ENCODE assay signal across 26 cellular contexts in genomic region chr19:32197896-32198882, GRCh38.
"Had no signal": no experiment of that assay in that cellular context is flagged by ENCODE, and none has a peak within 500 bp of the region (broad histone marks: within the 10 kb centered on the region; RNA-seq: fewer than 3 reads in every experiment).

No MANE protein-coding gene starts in this region.

- H3K36me3 Mint-ChIP-seq: mesothelial cell of epicardium; natural killer cell; stimulated activated memory B cell treated with anti-CD40 and anti-IgM and Interleukin-4, amounts not matched to agents 10 μg/mL and 1 μg/mL and 100 μg/mL, for 72 hours had no signal

- DNase-seq: heart right ventricle; kidney glomerular epithelial cell; left cardiac atrium; left lung; lower lobe of right lung; mammary epithelial cell; mesenchymal stem cell; naive B cell; natural killer cell; nephron progenitor cell; pancreas; posterior cingulate gyrus; retina; right cardiac atrium; stimulated activated CD4-positive, alpha-beta T cell treated with anti-CD3 and anti-CD28 coated beads, Interleukin-4, amount 100 ng/mL, for 24 hours; stimulated activated naive CD4-positive, alpha-beta T cell treated with Interleukin-2 at 50 U/mL for 16 hours; stimulated activated naive CD8-positive, alpha-beta T cell treated with anti-CD3 and anti-CD28 coated beads, Interleukin-15, amount 100 ng/mL, for 72 hours; substantia nigra; upper lobe of left lung had no signal

- H3K4me3 Mint-ChIP-seq: mesothelial cell of epicardium; naive B cell; natural killer cell; nephron progenitor cell; stimulated activated memory B cell treated with anti-CD40 and anti-IgM and Interleukin-4, amounts not matched to agents 10 μg/mL and 1 μg/mL and 100 μg/mL, for 72 hours; stimulated activated naive CD8-positive, alpha-beta T cell treated with anti-CD3 and anti-CD28 coated beads, Interleukin-15, amount 100 ng/mL, for 72 hours had no signal

- H3K4me1 ChIP-seq: heart right ventricle, left lung, lower lobe of right lung, pancreas, prostate gland had no signal

- H3K4me3 ChIP-seq: heart right ventricle, hepatocyte, left lung, lower lobe of right lung, pancreas, prostate gland, skin epidermis, tibial nerve, upper lobe of left lung had no signal

- H3K27ac ChIP-seq: heart right ventricle, hepatocyte, left lung, lower lobe of right lung, pancreas, prostate gland, skin epidermis, tibial nerve, upper lobe of left lung had no signal

- ATAC-seq: heart right ventricle; left cardiac atrium; left lung; lower lobe of right lung; natural killer cell; pancreas; right cardiac atrium; sciatic nerve; stimulated activated memory B cell treated with anti-CD40 and anti-IgM and Interleukin-4, amounts not matched to agents 10 μg/mL and 1 μg/mL and 100 μg/mL, for 72 hours; stimulated activated naive CD8-positive, alpha-beta T cell treated with anti-CD3 and anti-CD28 coated beads, Interleukin-15, amount 100 ng/mL, for 72 hours had no signal

- H3K9me3 ChIP-seq: left lung, lower lobe of right lung, pancreas, prostate gland, upper lobe of left lung had no signal

- H3K4me1 Mint-ChIP-seq: mesothelial cell of epicardium; nephron progenitor cell; stimulated activated memory B cell treated with anti-CD40 and anti-IgM and Interleukin-4, amounts not matched to agents 10 μg/mL and 1 μg/mL and 100 μg/mL, for 72 hours had no signal

- H3K36me3 ChIP-seq: heart right ventricle, left lung, lower lobe of right lung, pancreas, prostate gland, tibial nerve, upper lobe of left lung had no signal

- H3K27ac Mint-ChIP-seq: mesothelial cell of epicardium; naive B cell; natural killer cell; nephron progenitor cell; stimulated activated memory B cell treated with anti-CD40 and anti-IgM and Interleukin-4, amounts not matched to agents 10 μg/mL and 1 μg/mL and 100 μg/mL, for 72 hours; stimulated activated naive CD8-positive, alpha-beta T cell treated with anti-CD3 and anti-CD28 coated beads, Interleukin-15, amount 100 ng/mL, for 72 hours had no signal

- H3K27me3 ChIP-seq: hepatocyte, pancreas, tibial nerve, upper lobe of left lung had no signal

- H3K9me3 Mint-ChIP-seq: natural killer cell had no signal
